In genomic region chr2:96188821-96189526, GRCh38 we compare ENCODE assay signal across 26 cellular contexts. TPM values are rescaled to one million over a fixed set of nuclear protein-coding genes. Genes with fewer than 3 reads are reported as not detected.
"Had no signal": no experiment of that assay in that cellular context is flagged by ENCODE, and none has a peak within 500 bp of the region (broad histone marks: within the 10 kb centered on the region; RNA-seq: fewer than 3 reads in every experiment).

No MANE protein-coding gene starts in this region.

- H3K9me3 ChIP-seq: adrenal gland, breast epithelium, Peyer's patch, SJCRH30, SK-N-SH had no signal

- H3K9me3 Mint-ChIP-seq: activated CD4-positive, alpha-beta memory T cell treated with anti-CD3 and anti-CD28 coated beads, Interleukin-2, amount 10 ng/mL, durations not matched to agents 7 days and 5 days; activated naive CD8-positive, alpha-beta T cell treated with anti-CD3 and anti-CD28 coated beads, Interleukin-2, amount 10 ng/mL, durations not matched to agents 7 days and 5 days had no signal

- H3K4me2 ChIP-seq: SK-N-SH had no signal

- H3K4me1 ChIP-seq: breast epithelium, SJCRH30 had no signal

- H3K4me1 Mint-ChIP-seq: activated CD4-positive, alpha-beta T cell treated with anti-CD3 and anti-CD28 coated beads for 36 hours had no signal

- DNase-seq: activated CD4-positive, alpha-beta memory T cell treated with anti-CD3 and anti-CD28 coated beads, Interleukin-2, amount 10 ng/mL, durations not matched to agents 7 days and 5 days; activated CD4-positive, alpha-beta T cell treated with anti-CD3 and anti-CD28 coated beads for 36 hours; activated CD4-positive, alpha-beta T cell treated with anti-CD3 and anti-CD28 coated beads, Interleukin-2, amount 50 U/mL, for 1 hour; activated CD8-positive, alpha-beta memory T cell treated with anti-CD3 and anti-CD28 coated beads, Interleukin-2, amount 50 U/mL, for 48 hours; activated naive CD4-positive, alpha-beta T cell treated with anti-CD3 and anti-CD28 coated beads, Interleukin-2, amount 50 U/mL, for 16 hours; activated naive CD8-positive, alpha-beta T cell treated with anti-CD3 and anti-CD28 coated beads, Interleukin-2, amount 10 ng/mL, durations not matched to agents 7 days and 5 days; activated T-cell treated with anti-CD3 and anti-CD28 coated beads, Interleukin-2, amount 50 U/mL, for 1 hour; adrenal gland; aorta; caudate nucleus; KG1; NCI-H1105 treated with DMSO at 0.1 percent for 48 hours; NCI-H1436 treated with DMSO at 0.1 percent for 48 hours; NCI-H187; NCI-H2081; NCI-H524; Peyer's patch; Right ventricle myocardium superior; SJCRH30; SK-N-SH; T-helper 1 cell; WERI-Rb-1 had no signal

- H3K4me3 ChIP-seq: adrenal gland, breast epithelium, Peyer's patch, SJCRH30 had no signal

- H3K27ac Mint-ChIP-seq: activated CD4-positive, alpha-beta memory T cell treated with anti-CD3 and anti-CD28 coated beads, Interleukin-2, amount 10 ng/mL, durations not matched to agents 7 days and 5 days; activated CD4-positive, alpha-beta T cell treated with anti-CD3 and anti-CD28 coated beads for 36 hours; activated naive CD8-positive, alpha-beta T cell treated with anti-CD3 and anti-CD28 coated beads, Interleukin-2, amount 10 ng/mL, durations not matched to agents 7 days and 5 days had no signal

- ATAC-seq: activated CD4-positive, alpha-beta T cell treated with anti-CD3 and anti-CD28 coated beads for 36 hours had no signal

- H3K9ac ChIP-seq: SK-N-SH had no signal

- H3K27ac ChIP-seq: adrenal gland, breast epithelium, Peyer's patch, RWPE1, SJCRH30, WERI-Rb-1 had no signal

- H3K4me3 Mint-ChIP-seq: activated CD4-positive, alpha-beta memory T cell treated with anti-CD3 and anti-CD28 coated beads, Interleukin-2, amount 10 ng/mL, durations not matched to agents 7 days and 5 days; activated CD4-positive, alpha-beta T cell treated with anti-CD3 and anti-CD28 coated beads for 36 hours; activated naive CD8-positive, alpha-beta T cell treated with anti-CD3 and anti-CD28 coated beads, Interleukin-2, amount 10 ng/mL, durations not matched to agents 7 days and 5 days had no signal

- H3K27me3 ChIP-seq: adrenal gland, breast epithelium, Peyer's patch, SJCRH30 had no signal

- H3K27me3 Mint-ChIP-seq: activated CD4-positive, alpha-beta memory T cell treated with anti-CD3 and anti-CD28 coated beads, Interleukin-2, amount 10 ng/mL, durations not matched to agents 7 days and 5 days; activated CD4-positive, alpha-beta T cell treated with anti-CD3 and anti-CD28 coated beads for 36 hours; activated naive CD8-positive, alpha-beta T cell treated with anti-CD3 and anti-CD28 coated beads, Interleukin-2, amount 10 ng/mL, durations not matched to agents 7 days and 5 days had no signal

RNA-seq across cellular contexts. Expression of gene ASTL, which starts 50.7 kb away (rescaled TPM):
- total RNA-seq: adrenal gland; LHCN-M2; Peyer's patch; Right ventricle myocardium superior; SJCRH30; T-helper 2 cell treated with Interferon-gamma antibody and Interleukin-4, amounts not matched to agents 100 ng/mL and 5 ng/mL, for 36 hours had no signal
- polyA plus RNA-seq: adrenal gland, aorta, SK-N-SH had no signal
